In the genomic region with DNA sequence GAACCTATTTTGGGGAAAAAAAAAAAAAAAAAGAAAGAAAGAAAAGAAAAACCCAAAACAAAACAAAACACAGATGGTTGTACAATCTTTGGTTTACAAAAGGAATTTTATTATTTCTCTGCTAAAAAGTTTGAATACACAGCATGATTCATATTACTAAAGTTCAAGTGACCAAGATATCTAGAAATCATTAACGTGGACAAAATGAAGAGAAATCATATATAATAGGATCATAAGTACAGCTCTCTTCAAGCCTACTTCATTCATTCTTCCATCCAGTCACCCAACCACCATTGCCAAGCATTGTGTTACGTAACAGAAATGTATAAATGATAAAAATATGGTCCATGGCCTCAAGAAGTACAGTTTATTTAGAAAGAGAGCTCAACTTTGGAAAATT, we compare ENCODE assay signal across 24 cellular contexts.
"Had no signal": no experiment of that assay in that cellular context is flagged by ENCODE, and none has a peak within 500 bp of the region (broad histone marks: within the 10 kb centered on the region; RNA-seq: fewer than 3 reads in every experiment).

No MANE protein-coding gene starts in this region.

- H3K27me3 Mint-ChIP-seq: naive thymus-derived CD8-positive, alpha-beta T cell; progenitor cell of endocrine pancreas; stimulated activated memory B cell treated with anti-CD40 and anti-IgM and Interleukin-4, amounts not matched to agents 10 μg/mL and 1 μg/mL and 100 μg/mL, for 72 hours had no signal

- ATAC-seq: esophagus mucosa; gastrocnemius medialis; left cardiac atrium; left lung; naive thymus-derived CD8-positive, alpha-beta T cell; sciatic nerve; stimulated activated memory B cell treated with anti-CD40 and anti-IgM and Interleukin-4, amounts not matched to agents 10 μg/mL and 1 μg/mL and 100 μg/mL, for 72 hours; stimulated activated naive CD8-positive, alpha-beta T cell treated with anti-CD3 and anti-CD28 coated beads, Interleukin-15, Interleukin-2, amounts not matched to agents 100 U/mL and 50 U/mL, for 24 hours had no signal

- H2AFZ ChIP-seq: parathyroid adenoma had no signal

- H3K9me3 Mint-ChIP-seq: naive thymus-derived CD8-positive, alpha-beta T cell; stimulated activated memory B cell treated with anti-CD40 and anti-IgM and Interleukin-4, amounts not matched to agents 10 μg/mL and 1 μg/mL and 100 μg/mL, for 72 hours had no signal

- DNase-seq: cerebellar nuclear complex; cortex of kidney; dorsolateral prefrontal cortex; effector CD4-positive, alpha-beta T cell; foreskin fibroblast; gastrocnemius medialis; head of caudate nucleus; left cardiac atrium; left lung; naive thymus-derived CD8-positive, alpha-beta T cell; occipital lobe; stimulated activated CD4-positive, alpha-beta T cell treated with anti-CD3 and anti-CD28 coated beads, Interleukin-2, amount 100 ng/mL, for 24 hours; stimulated activated CD4-positive, alpha-beta T cell treated with anti-CD3 and anti-CD28 coated beads, Interleukin-4, amount 100 ng/mL, for 24 hours; stimulated activated naive CD8-positive, alpha-beta T cell treated with anti-CD3 and anti-CD28 coated beads, Interleukin-15, Interleukin-2, amounts not matched to agents 100 U/mL and 50 U/mL, for 24 hours; substantia nigra; testis; tibial artery; upper lobe of left lung had no signal

- H3K4me3 Mint-ChIP-seq: naive thymus-derived CD8-positive, alpha-beta T cell; stimulated activated memory B cell treated with anti-CD40 and anti-IgM and Interleukin-4, amounts not matched to agents 10 μg/mL and 1 μg/mL and 100 μg/mL, for 72 hours had no signal

- H3K27ac Mint-ChIP-seq: naive thymus-derived CD8-positive, alpha-beta T cell; progenitor cell of endocrine pancreas; stimulated activated memory B cell treated with anti-CD40 and anti-IgM and Interleukin-4, amounts not matched to agents 10 μg/mL and 1 μg/mL and 100 μg/mL, for 72 hours had no signal

- H3K4me1 ChIP-seq: gastrocnemius medialis, left lung, parathyroid adenoma, testis, tibial artery, upper lobe of left lung had no signal

- H3K9me3 ChIP-seq: gastrocnemius medialis, left lung, testis, tibial artery, upper lobe of left lung had no signal

- H3K36me3 ChIP-seq: gastrocnemius medialis, upper lobe of left lung had no signal

- H3K27ac ChIP-seq: epithelial cell of prostate, gastrocnemius medialis, left lung, parathyroid adenoma, testis, tibial artery, upper lobe of left lung had no signal

- H3K79me2 ChIP-seq: parathyroid adenoma had no signal

- H3K27me3 ChIP-seq: dorsolateral prefrontal cortex, gastrocnemius medialis, left lung, testis, tibial artery, upper lobe of left lung had no signal

- H3K9ac ChIP-seq: parathyroid adenoma had no signal

- H3K4me3 ChIP-seq: dorsolateral prefrontal cortex, gastrocnemius medialis, left lung, testis, tibial artery, upper lobe of left lung had no signal
